1 cellular context compared by ENCODE assay signal in genomic region chr5:178232124-178232919, GRCh38.
TF ChIP-seq lines count a peak whose summit lies in the region.

Gene PHYKPL, minus strand, starts transcription at chr5:178232802. Its CDS starts 252 bp downstream, at chr5:178232550.

TF ChIP-seq in PFSK-1, 5 proteins besides CTCF, POLR2A, EP300 and RAD21 (continued from another document):
- TF ChIP-seq REST (IDR thresholded peaks at IDR 0.05; ENCODE audit: insufficient read depth in 1 of 2, low read depth in 2 of 2, low read length in 2 of 2) (no peak), POLR2AphosphoS5 (IDR thresholded peaks at IDR 0.05; ENCODE audit: low read depth, low read length) (no peak; the same call in none of the 2 replicates), SIN3A (IDR thresholded peaks at IDR 0.05; ENCODE audit: borderline replicate concordance, insufficient read depth, low read length) (no peak), TAF1 (IDR thresholded peaks at IDR 0.05; ENCODE audit: borderline replicate concordance, insufficient read depth, low read length) (0 out of 2 replicates have a peak, but pooled peaks have one; percentile 22)
